In the genomic region with DNA sequence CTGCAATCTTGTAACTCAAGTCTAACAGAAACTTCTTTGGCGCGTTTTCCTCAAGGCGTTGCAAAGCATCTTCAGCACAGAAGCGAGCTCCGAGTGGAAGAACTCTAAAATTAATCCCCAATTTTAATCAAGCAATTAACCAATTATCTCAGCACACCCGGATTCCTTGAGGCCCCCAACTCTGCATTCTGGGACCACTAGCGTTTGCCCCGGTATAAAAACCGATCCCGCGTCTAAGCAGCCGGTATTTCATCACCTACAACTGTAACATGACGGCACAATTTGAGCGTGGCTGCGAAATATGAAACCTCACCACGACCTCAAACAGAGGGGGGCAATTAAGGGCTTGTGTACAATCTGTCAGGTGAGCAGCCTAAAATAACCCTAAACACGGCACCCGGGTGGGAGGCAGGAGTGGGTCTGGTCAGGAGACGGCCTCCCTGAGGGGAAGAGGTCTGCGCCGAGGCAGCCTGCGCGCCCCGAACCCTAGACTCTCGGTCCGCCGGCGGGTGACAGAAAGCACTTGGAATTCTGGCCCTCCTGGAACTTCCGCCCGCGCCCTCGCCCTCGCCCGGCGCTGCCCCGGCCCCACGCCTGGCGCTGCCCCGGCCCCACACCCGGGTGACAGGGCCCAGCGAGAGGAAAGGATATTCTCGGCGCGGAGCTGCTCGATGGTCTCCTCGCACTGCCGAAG, we compare ENCODE assay signal across 8 cellular contexts. TPM values are rescaled to one million over a fixed set of nuclear protein-coding genes. Genes with fewer than 3 reads are reported as not detected.
A peak's percentile ranks its signal among the peaks of the same experiment; 100 is the strongest.
DNase-seq lines count a peak whose midpoint lies in the region; ATAC-seq, FAIRE-seq and TF ChIP-seq lines count a peak whose summit lies in the region.

No MANE protein-coding gene starts in this region.

- FAIRE-seq in GM12892 (lab: Jason Lieb, UNC): no peak

- intact Hi-C loops in mammary epithelial cell (cut with micrococcal nuclease): loop anchor here (1.0 to 2.0 kb wide), 2 partner anchors 27 to 100 kb away; a partner anchor contains a TSS

- no peaks in the 10 kb centered on the region for H3K9me3 ChIP-seq in mammary epithelial cell (replicated peaks; ENCODE audit: insufficient read depth, low read length)

- dilution Hi-C loops in mammary epithelial cell (cut with HindIII; ENCODE audit: low sequenced_read_pairs): no loop called here

- WGBS in mammary epithelial cell (ENCODE audit: low coverage, missing lambda C conversion rate): 1% methylated on average over 32 of the region's 47 CpGs

- no peaks in the 10 kb centered on the region for H4K20me1 ChIP-seq in mammary epithelial cell (ENCODE audit: insufficient read depth, low read length)

- peak overlapping the region; percentile 95 for H2AFZ ChIP-seq in mammary epithelial cell (ENCODE audit: low read depth, low read length)

- peak overlapping the region; percentile 97 for H3K9ac ChIP-seq in mammary epithelial cell (ENCODE audit: insufficient read depth, low read length)

- H3K27ac ChIP-seq in mammary epithelial cell (ENCODE audit: insufficient read depth, low read depth, low read length): peak overlapping the region; percentile 93

- peak overlapping the region; percentile 80 for H3K4me2 ChIP-seq in mammary epithelial cell (ENCODE audit: insufficient read depth, low read depth, low read length)

- H3K36me3 ChIP-seq in mammary epithelial cell (ENCODE audit: insufficient read depth, low read length): peaks cover 13% of the 10 kb centered on the region

- peak; percentile 19 for DNase-seq in GM12892 (ENCODE audit: insufficient read length)
- DNase-seq in NCI-H1436 treated with DMSO at 0.1 percent for 48 hours (lab: John Stamatoyannopoulos, UW): peak; percentile 6
- peak; percentile 96 for DNase-seq in T1000 (lab: John Stamatoyannopoulos, UW)
- peak; percentile 64 for DNase-seq in mammary epithelial cell
- DNase-seq in iris pigment epithelial cell (ENCODE audit: low read depth): peak; percentile 83
- peak; percentile 14 to 21 for DNase-seq in stimulated activated CD4-positive, alpha-beta T cell treated with anti-CD3 and anti-CD28 coated beads, Interleukin-15, amount 100 ng/mL, for 48 hours (ENCODE audit: low read depth in 2 of 2)
- no peak for DNase-seq in SKM-1 treated with dmso at 0.1 percent for 144 hours (lab: John Stamatoyannopoulos, UW; ENCODE audit: unreplicated experiment)

- H3K4me1 ChIP-seq in mammary epithelial cell (ENCODE audit: insufficient read depth, low read length): no peaks in the 10 kb centered on the region

- in situ Hi-C loops in mammary epithelial cell (cut with MboI; ENCODE audit: low sequenced_read_pairs in 2 of 2): no loop called here

- peak overlapping the region; percentile 80 to 100 (median 95) for H3K4me3 ChIP-seq in mammary epithelial cell (replicated peaks in 1 of 3; ENCODE audit: insufficient read depth in 1 of 3, low read depth in 2 of 3, low read length in 3 of 3)

- TSS peak; percentile 34 for BruUV-seq in mammary epithelial cell (replicated peaks; lab: Mats Ljungman, UMichigan)

- ATAC-seq in HG02852 (IDR thresholded peaks at IDR 0.05; ENCODE audit: unreplicated experiment): peak; percentile 18

- no peaks in the 10 kb centered on the region for H3K27me3 ChIP-seq in mammary epithelial cell (ENCODE audit: insufficient read depth, low read length)

- no peak for TF ChIP-seq CTCF in mammary epithelial cell (conservative IDR thresholded peaks at IDR 0.05 in 1 of 2, IDR thresholded peaks at IDR 0.05 in 1 of 2; ENCODE audit: extremely low read depth in 1 of 2, insufficient read depth in 1 of 2, low read depth in 1 of 2, low read length in 2 of 2)

- CTCF ChIA-PET in mammary epithelial cell (lab: Charles Lee; ENCODE audit: low non-redundant PET): interaction anchor here (1.1 kb wide), 1 partner anchor 100 kb away, joined by 3 read pairs; no protein-coding TSS in a partner anchor

- peaks cover 49% of the 10 kb centered on the region for H3K79me2 ChIP-seq in mammary epithelial cell (ENCODE audit: insufficient read depth, low read length)

- TF ChIP-seq POLR2A in GM12892 (IDR thresholded peaks at IDR 0.05; ENCODE audit: low read depth, low read length): no peak

RNA-seq across cellular contexts. Expression of a gene that starts 0.6 kb away (rescaled TPM):
- 23.6 TPM for polyA plus RNA-seq in GM12892 (2012; ENCODE audit: missing spikeins)
- 10 to 100 TPM; 17.0 to 30.9 TPM for total RNA-seq in mammary epithelial cell
- 12.0 TPM for polyA plus RNA-seq in mammary epithelial cell
- polyA minus RNA-seq in mammary epithelial cell: 11.5 TPM

RNA-seq across cellular contexts. Expression of a gene that starts 26.6 kb away (rescaled TPM):
- 72.6 TPM for polyA plus RNA-seq in GM12892 (2012; ENCODE audit: missing spikeins)
- total RNA-seq in mammary epithelial cell: 10 to 100 TPM; 26.3 to 88.5 TPM
- polyA plus RNA-seq in mammary epithelial cell: 20.5 TPM
- 4.5 TPM for polyA minus RNA-seq in mammary epithelial cell

RNA-seq across cellular contexts. Expression of a gene that starts 26.9 kb away (rescaled TPM):
- polyA plus RNA-seq in GM12892 (2012; ENCODE audit: missing spikeins): 62.0 TPM
- 10 to 100 TPM; 12.7 to 32.9 TPM for total RNA-seq in mammary epithelial cell
- polyA plus RNA-seq in mammary epithelial cell: 18.4 TPM
- 23.3 TPM for polyA minus RNA-seq in mammary epithelial cell
